In genomic region chr18:79529296-79529695, GRCh38 we compare ENCODE assay signal across 5 cellular contexts.
"Had no signal": no experiment of that assay in that cellular context is flagged by ENCODE, and none has a peak within 500 bp of the region (broad histone marks: within the 10 kb centered on the region; RNA-seq: fewer than 3 reads in every experiment).

No MANE protein-coding gene starts in this region.

- DNase-seq: cortex of kidney had no signal

- H3K36me3 ChIP-seq: pancreas had no signal

- FAIRE-seq: pancreas had no signal

- H3K9me3 Mint-ChIP-seq: activated T-helper 1 cell treated with anti-CD3 and anti-CD28 coated beads, Interleukin-12 subunit alpha, Interleukin-12 subunit beta, Interleukin-2, Interleukin-4 antibody, amounts not matched to agents 30 ng/mL and 10 ng/mL and 1 ng/mL, durations not matched to agents 14 hours and 24 hours and 36 hours; neural crest cell had no signal

- H3K9me3 ChIP-seq: heart right ventricle, pancreas had no signal

- H3K4me3 ChIP-seq: heart right ventricle, pancreas had no signal

- H3K4me1 ChIP-seq: pancreas had no signal

- H3K27ac Mint-ChIP-seq: activated T-helper 1 cell treated with anti-CD3 and anti-CD28 coated beads, Interleukin-12 subunit alpha, Interleukin-12 subunit beta, Interleukin-2, Interleukin-4 antibody, amounts not matched to agents 30 ng/mL and 10 ng/mL and 1 ng/mL, durations not matched to agents 14 hours and 24 hours and 36 hours had no signal

- H3K4me3 Mint-ChIP-seq: activated T-helper 1 cell treated with anti-CD3 and anti-CD28 coated beads, Interleukin-12 subunit alpha, Interleukin-12 subunit beta, Interleukin-2, Interleukin-4 antibody, amounts not matched to agents 30 ng/mL and 10 ng/mL and 1 ng/mL, durations not matched to agents 14 hours and 24 hours and 36 hours; neural crest cell had no signal

- H3K27ac ChIP-seq: heart right ventricle, pancreas had no signal

- H3K27me3 ChIP-seq: pancreas had no signal
